Comparison of ENCODE assay signal across 27 cellular contexts in genomic region chr2:103152556-103152955, GRCh38.
"Had no signal": no experiment of that assay in that cellular context is flagged by ENCODE, and none has a peak within 500 bp of the region (broad histone marks: within the 10 kb centered on the region; RNA-seq: fewer than 3 reads in every experiment).

No MANE protein-coding gene starts in this region.

- H3K4me3 ChIP-seq: lung, mucosa of descending colon, pancreas, right lobe of liver, thoracic aorta, tibial nerve, upper lobe of left lung had no signal

- H3K27me3 Mint-ChIP-seq: effector memory CD8-positive, alpha-beta T cell; natural killer cell treated with Interleukin-12 subunit alpha and Interleukin-12 subunit beta and Interleukin-15 and Interleukin-18, amount 100 ng/mL, for 72 hours; stimulated activated naive B cell treated with anti-CD40 and anti-IgM and Interleukin-4, amounts not matched to agents 10 μg/mL and 1 μg/mL and 100 μg/mL, for 72 hours; stimulated activated naive CD8-positive, alpha-beta T cell treated with anti-CD3 and anti-CD28 coated beads, Interleukin-15, Interleukin-2, amounts not matched to agents 100 ng/mL and 50 ng/mL, for 24 hours had no signal

- H3K9me3 ChIP-seq: mucosa of descending colon, neutrophil, pancreas, right lobe of liver, thoracic aorta, tibial nerve, upper lobe of left lung had no signal

- H3K27ac ChIP-seq: neutrophil, pancreas, right lobe of liver, thoracic aorta, tibial nerve, upper lobe of left lung had no signal

- H3K4me3 Mint-ChIP-seq: effector memory CD8-positive, alpha-beta T cell; immature natural killer cell; mesothelial cell of epicardium; naive B cell; natural killer cell treated with Interleukin-12 subunit alpha and Interleukin-12 subunit beta and Interleukin-15 and Interleukin-18, amount 100 ng/mL, for 72 hours; neural crest cell; stimulated activated naive B cell treated with anti-CD40 and anti-IgM and Interleukin-4, amounts not matched to agents 10 μg/mL and 1 μg/mL and 100 μg/mL, for 72 hours; stimulated activated naive CD8-positive, alpha-beta T cell treated with anti-CD3 and anti-CD28 coated beads, Interleukin-15, Interleukin-2, amounts not matched to agents 100 ng/mL and 50 ng/mL, for 24 hours had no signal

- DNase-seq: cortex of kidney; effector memory CD8-positive, alpha-beta T cell; erythroblast; hypothalamus; immature natural killer cell; islet precursor cell; mesenchymal stem cell; mucosa of descending colon; naive B cell; pancreas; right lobe of liver; small intestine; stimulated activated CD4-positive, alpha-beta T cell treated with anti-CD3 and anti-CD28 coated beads, Interleukin-15, amount 100 ng/mL, for 24 hours; stimulated activated CD4-positive, alpha-beta T cell treated with anti-CD3 and anti-CD28 coated beads, Interleukin-2, amount 100 ng/mL, for 48 hours; stimulated activated naive B cell treated with anti-CD40 and anti-IgM and Interleukin-4, amounts not matched to agents 10 μg/mL and 1 μg/mL and 100 μg/mL, for 72 hours; upper lobe of left lung had no signal

- H3K27me3 ChIP-seq: neutrophil, pancreas, right lobe of liver, tibial nerve, upper lobe of left lung had no signal

- H3K36me3 ChIP-seq: neutrophil, pancreas, right lobe of liver, thoracic aorta, tibial nerve, upper lobe of left lung had no signal

- H3K4me1 Mint-ChIP-seq: mesothelial cell of epicardium; naive B cell; neural crest cell; stimulated activated naive B cell treated with anti-CD40 and anti-IgM and Interleukin-4, amounts not matched to agents 10 μg/mL and 1 μg/mL and 100 μg/mL, for 72 hours had no signal

- H3K9me3 Mint-ChIP-seq: mesothelial cell of epicardium; natural killer cell treated with Interleukin-12 subunit alpha and Interleukin-12 subunit beta and Interleukin-15 and Interleukin-18, amount 100 ng/mL, for 72 hours; neural crest cell; stimulated activated naive CD8-positive, alpha-beta T cell treated with anti-CD3 and anti-CD28 coated beads, Interleukin-15, Interleukin-2, amounts not matched to agents 100 ng/mL and 50 ng/mL, for 24 hours had no signal

- FAIRE-seq: endometrium, frontal cortex, pancreas, small intestine, urothelium cell line had no signal

- H3K27ac Mint-ChIP-seq: effector memory CD8-positive, alpha-beta T cell; immature natural killer cell; mesothelial cell of epicardium; natural killer cell treated with Interleukin-12 subunit alpha and Interleukin-12 subunit beta and Interleukin-15 and Interleukin-18, amount 100 ng/mL, for 72 hours; stimulated activated naive B cell treated with anti-CD40 and anti-IgM and Interleukin-4, amounts not matched to agents 10 μg/mL and 1 μg/mL and 100 μg/mL, for 72 hours; stimulated activated naive CD8-positive, alpha-beta T cell treated with anti-CD3 and anti-CD28 coated beads, Interleukin-15, Interleukin-2, amounts not matched to agents 100 ng/mL and 50 ng/mL, for 24 hours had no signal

- H3K4me1 ChIP-seq: pancreas, right lobe of liver, tibial nerve, upper lobe of left lung had no signal

- H3K36me3 Mint-ChIP-seq: mesothelial cell of epicardium; naive B cell; natural killer cell treated with Interleukin-12 subunit alpha and Interleukin-12 subunit beta and Interleukin-15 and Interleukin-18, amount 100 ng/mL, for 72 hours; stimulated activated naive B cell treated with anti-CD40 and anti-IgM and Interleukin-4, amounts not matched to agents 10 μg/mL and 1 μg/mL and 100 μg/mL, for 72 hours had no signal
